23 cellular contexts compared by ENCODE assay signal in the genomic region with DNA sequence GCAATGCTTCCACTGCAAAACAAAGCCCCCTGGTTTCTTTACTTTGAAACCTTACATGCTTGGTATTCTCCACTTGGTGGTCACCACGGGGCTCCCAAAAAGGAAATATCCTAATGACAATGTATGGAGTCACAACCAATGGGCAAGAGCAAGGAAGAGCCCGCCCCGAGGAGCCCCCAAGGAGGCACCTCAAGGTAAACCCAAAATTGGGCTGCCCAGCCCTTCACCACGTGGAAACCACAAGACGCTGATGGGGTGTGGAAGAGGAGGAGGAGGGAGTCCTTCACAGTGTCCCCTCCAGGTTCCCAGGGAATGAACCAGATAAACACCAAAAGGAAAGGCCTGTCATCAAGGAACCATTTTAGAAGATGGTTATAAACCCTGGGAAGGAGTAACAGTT. TPM values are rescaled to one million over a fixed set of nuclear protein-coding genes. Genes with fewer than 3 reads are reported as not detected.
DNase-seq lines count a peak whose midpoint lies in the region; TF ChIP-seq lines count a peak whose summit lies in the region.
"Had no signal": no experiment of that assay in that cellular context is flagged by ENCODE, and none has a peak within 500 bp of the region (broad histone marks: within the 10 kb centered on the region; RNA-seq: fewer than 3 reads in every experiment).

No MANE protein-coding gene starts in this region.

- H3K27me3 ChIP-seq in HUES64 (ENCODE audit: insufficient read depth, low read length), result peaks cover 36% of the 10 kb centered on the region
- peaks cover 27% of the 10 kb centered on the region for H3K27me3 ChIP-seq in colonic mucosa
- H3K27me3 ChIP-seq in mucosa of rectum (ENCODE audit: control insufficient read depth in 2 of 2, insufficient read depth in 2 of 2, low read length in 2 of 2), result peaks cover 8 to 14% of the 10 kb centered on the region in 2 donors
- H3K27me3 ChIP-seq in thyroid gland, result no peaks in the 10 kb centered on the region
- peaks cover 76% of the 10 kb centered on the region for H3K27me3 ChIP-seq in osteoblast (ENCODE audit: insufficient read depth, low read length)
- H3K27me3 ChIP-seq: testis had no signal

- no peaks in the 10 kb centered on the region for H3K79me2 ChIP-seq in osteoblast (ENCODE audit: insufficient read depth, low read length)

- TF ChIP-seq CTCF in colonic mucosa (IDR thresholded peaks at IDR 0.05) (no peak), thyroid gland (IDR thresholded peaks at IDR 0.05) (no peak), GM13977 (IDR thresholded peaks at IDR 0.05; ENCODE audit: extremely low read depth, insufficient read depth, missing control alignments) (no peak), osteoblast (IDR thresholded peaks at IDR 0.05; ENCODE audit: extremely low read depth, low read depth, low read length) (no peak)

- H2AFZ ChIP-seq in osteoblast (ENCODE audit: low read length), result no peak overlapping the region

- H3K27ac ChIP-seq in HUES64 (ENCODE audit: low read depth, low read length), result peak overlapping the region; percentile 22; the same call in 1 of the 2 replicates
- peak overlapping the region; percentile 49 for H3K27ac ChIP-seq in colonic mucosa
- H3K27ac ChIP-seq in mucosa of rectum (ENCODE audit: low read depth in 2 of 2, low read length in 2 of 2), result peak overlapping the region; percentile 24 to 25
- peak overlapping the region; percentile 10 to 66 (median 59) for H3K27ac ChIP-seq in thyroid gland
- no peak overlapping the region for H3K27ac ChIP-seq in osteoblast (ENCODE audit: low read depth, low read length)
- H3K27ac ChIP-seq: epithelial cell of prostate had no signal

- H4K20me1 ChIP-seq in osteoblast (ENCODE audit: insufficient read depth, low read length), result no peaks in the 10 kb centered on the region

- 65% methylated on average over 5 of the region's 5 CpGs for WGBS in HUES64
- WGBS in thyroid gland, 2 donors, result 58 to 66% methylated on average over 5 of the region's 5 CpGs

- intact Hi-C loops in colonic mucosa (cut with DNase I), result no loop called here
- intact Hi-C loops in thyroid gland (cut with DNase I), result loop anchor here (10.0 kb wide), 1 partner anchor 101 kb away; no protein-coding TSS in a partner anchor

- H3K4me2 ChIP-seq in osteoblast (ENCODE audit: insufficient read depth, low read length), result no peak overlapping the region
- H3K4me2 ChIP-seq: SK-N-SH had no signal

- H3K4me1 ChIP-seq in HUES64 (ENCODE audit: insufficient read depth, low read length) (peaks cover 36% of the 10 kb centered on the region), colonic mucosa (no peaks in the 10 kb centered on the region), mucosa of rectum (ENCODE audit: control insufficient read depth in 2 of 2, insufficient read depth in 2 of 2, low read length in 2 of 2) (peaks cover 10 to 12% of the 10 kb centered on the region in 2 donors), thyroid gland (peaks cover 19 to 30% of the 10 kb centered on the region in 2 donors), osteoblast (ENCODE audit: insufficient read depth, low read length) (no peaks in the 10 kb centered on the region)

- in situ Hi-C loops in GM13977 (cut with MboI; ENCODE audit: low pct_unique_long_range_greater_than_20kb, low sequenced_read_pairs, unreplicated experiment), result no loop called here

- H3K9ac ChIP-seq in HUES64 (ENCODE audit: low read depth, low read length), result no peak overlapping the region
- H3K9ac ChIP-seq in colonic mucosa (ENCODE audit: low read depth in 2 of 2, low read length in 2 of 2), result no peak overlapping the region
- H3K9ac ChIP-seq in mucosa of rectum (ENCODE audit: low read depth in 1 of 2, low read length in 2 of 2), result no peak overlapping the region
- H3K9ac ChIP-seq: SK-N-SH had no signal

- DNase-seq in colonic mucosa (no peak), thyroid gland (no peak), GM13977 (ENCODE audit: low spot score) (no peak), osteoblast (ENCODE audit: insufficient read length, low spot score, missing footprints) (no peak)
- no peak for DNase-seq in stimulated activated CD4-positive, alpha-beta T cell treated with anti-CD3 and anti-CD28 coated beads, Interleukin-4, amount 100 ng/mL, for 4 hours
- DNase-seq: activated CD4-positive, CD25-positive, alpha-beta regulatory T cell; activated CD8-positive, alpha-beta T cell treated with anti-CD3 and anti-CD28 coated beads for 36 hours; activated naive CD4-positive, alpha-beta T cell; activated T-cell treated with anti-CD3 and anti-CD28 coated beads, Interleukin-2, amount 50 U/mL, for 1 hour; amygdala; central memory CD4-positive, alpha-beta T cell; DND-41; H9; NCI-H524 treated with DMSO at 0.1 percent for 48 hours; retina; SK-N-SH; stimulated activated CD4-positive, alpha-beta T cell treated with anti-CD3 and anti-CD28 coated beads, Interleukin-15, amount 100 ng/mL, for 24 hours had no signal

- H3K9me3 ChIP-seq in HUES64 (ENCODE audit: insufficient read depth, low read depth, low read length), result no peaks in the 10 kb centered on the region
- H3K9me3 ChIP-seq in colonic mucosa, result no peaks in the 10 kb centered on the region
- no peaks in the 10 kb centered on the region for H3K9me3 ChIP-seq in mucosa of rectum (ENCODE audit: control insufficient read depth in 2 of 2, low read length in 2 of 2)
- no peaks in the 10 kb centered on the region for H3K9me3 ChIP-seq in thyroid gland
- no peaks in the 10 kb centered on the region for H3K9me3 ChIP-seq in osteoblast (ENCODE audit: low read depth, low read length)
- H3K9me3 ChIP-seq: SK-N-SH, testis had no signal

- H3K36me3 ChIP-seq in HUES64 (ENCODE audit: insufficient read depth, low read length), result no peaks in the 10 kb centered on the region
- no peaks in the 10 kb centered on the region for H3K36me3 ChIP-seq in colonic mucosa
- no peaks in the 10 kb centered on the region for H3K36me3 ChIP-seq in mucosa of rectum (ENCODE audit: control insufficient read depth in 2 of 2, insufficient read depth in 2 of 2, low read length in 2 of 2)
- no peaks in the 10 kb centered on the region for H3K36me3 ChIP-seq in thyroid gland
- H3K36me3 ChIP-seq in osteoblast (ENCODE audit: insufficient read depth, low read length), result no peaks in the 10 kb centered on the region

- TF ChIP-seq POLR2A in thyroid gland (IDR thresholded peaks at IDR 0.05), result no peak

- H3K4me3 ChIP-seq in HUES64 (ENCODE audit: low read length), result no peak overlapping the region
- no peak overlapping the region for H3K4me3 ChIP-seq in colonic mucosa
- H3K4me3 ChIP-seq in mucosa of rectum (ENCODE audit: low read length in 2 of 2), result no peak overlapping the region
- no peak overlapping the region for H3K4me3 ChIP-seq in thyroid gland (replicated peaks in 1 of 3)
- H3K4me3 ChIP-seq in osteoblast (ENCODE audit: insufficient read depth, low read length), result no peak overlapping the region
- H3K4me3 ChIP-seq: testis had no signal

RNA-seq across cellular contexts. Expression of a gene that starts 3.8 kb away (rescaled TPM):
- polyA plus RNA-seq in HUES64 (2013, experiment 1 of 2), result 16.6 TPM
- 22.7 TPM for polyA plus RNA-seq in HUES64 (2013, experiment 2 of 2)
- total RNA-seq in colonic mucosa (1 to 10 TPM; 1.7 to 9.1 TPM), thyroid gland (10 to 100 TPM in 3 of 4 donors, 1 to 10 TPM in 1; 9.5 to 17.7 (median 15.9) TPM), osteoblast (13.8 and 28.3 TPM in 2 replicates)
- total RNA-seq: activated CD8-positive, alpha-beta T cell treated with anti-CD3 and anti-CD28 coated beads for 36 hours; HT-29; LHCN-M2 had no signal
